23 cellular contexts compared by ENCODE assay signal in the genomic region with DNA sequence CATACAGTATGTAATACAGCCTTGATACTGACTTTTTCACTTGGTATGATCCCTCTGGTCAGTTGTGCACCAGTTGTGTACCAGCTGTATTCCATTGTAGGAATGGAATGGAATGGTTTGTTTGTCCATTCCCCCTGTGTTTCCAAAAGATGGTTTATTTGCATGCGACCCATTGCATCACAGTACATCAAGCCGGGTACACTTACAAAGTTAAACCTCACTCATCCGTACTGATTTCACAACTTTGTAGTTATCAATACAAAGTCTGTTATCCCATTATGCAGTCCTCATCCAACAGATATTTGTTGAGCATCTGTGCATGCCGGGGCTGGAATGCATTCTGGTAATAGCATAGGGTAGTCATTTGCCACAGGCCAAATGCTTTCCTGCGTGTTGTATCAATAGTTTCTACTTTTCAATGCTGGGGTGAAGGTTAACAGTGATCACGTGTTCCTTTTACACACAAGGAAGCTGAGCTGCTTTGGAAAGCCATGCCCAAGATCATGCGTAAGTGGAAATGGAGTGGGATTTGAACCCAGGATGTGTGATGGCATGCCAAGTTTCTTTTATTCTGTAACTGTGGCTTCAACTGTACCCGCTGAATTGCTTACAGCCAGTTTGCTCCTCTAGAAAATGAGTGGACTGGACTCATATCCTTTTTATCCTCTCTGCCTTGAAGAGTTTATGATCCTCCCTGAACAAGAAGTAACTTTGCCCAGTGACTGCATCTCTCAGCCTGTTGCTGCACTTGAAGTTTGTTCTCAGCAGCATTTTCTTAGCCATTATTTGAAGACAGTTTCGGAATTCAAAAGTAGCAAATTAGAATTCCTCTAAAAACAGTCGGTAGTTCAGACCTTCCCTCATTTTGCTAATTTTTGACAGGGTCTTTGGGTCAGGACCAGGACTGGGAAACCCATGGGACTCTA.
DNase-seq lines count a peak whose midpoint lies in the region; ATAC-seq and TF ChIP-seq lines count a peak whose summit lies in the region.
"Had no signal": no experiment of that assay in that cellular context is flagged by ENCODE, and none has a peak within 500 bp of the region (broad histone marks: within the 10 kb centered on the region; RNA-seq: fewer than 3 reads in every experiment).

No MANE protein-coding gene starts in this region.

- H3K27me3 ChIP-seq in foreskin keratinocyte: no peaks in the 10 kb centered on the region
- H3K27me3 ChIP-seq: gastroesophageal sphincter, upper lobe of left lung had no signal

- ATAC-seq in foreskin keratinocyte (no peak), HG03139 (IDR thresholded peaks at IDR 0.05; ENCODE audit: unreplicated experiment) (no peak)
- ATAC-seq in stimulated activated naive B cell treated with anti-CD40 and anti-IgM and Interleukin-4, amounts not matched to agents 10 μg/mL and 1 μg/mL and 100 μg/mL, for 72 hours (replicated peaks): no peak
- ATAC-seq: gastroesophageal sphincter; stimulated activated naive CD8-positive, alpha-beta T cell treated with anti-CD3 and anti-CD28 coated beads, Interleukin-15, amount 100 ng/mL, for 72 hours had no signal

- peaks cover 12% of the 10 kb centered on the region for H3K4me1 ChIP-seq in foreskin keratinocyte

- DNase-seq in AG09309 (ENCODE audit: low read depth): peak; percentile 40
- DNase-seq in foreskin keratinocyte: peak; percentile 28 to 71
- no peak for DNase-seq in neural crest cell (ENCODE audit: low read depth, low spot score)
- no peak for DNase-seq in NCI-H1694 (lab: John Stamatoyannopoulos, UW)
- no peak for DNase-seq in central memory CD4-positive, alpha-beta T cell
- DNase-seq in stimulated activated naive B cell treated with anti-CD40 and anti-IgM and Interleukin-4, amounts not matched to agents 10 μg/mL and 1 μg/mL and 100 μg/mL, for 72 hours: no peak
- DNase-seq: activated CD4-positive, alpha-beta T cell treated with anti-CD3 and anti-CD28 coated beads for 1 hour; activated naive CD8-positive, alpha-beta T cell treated with anti-CD3 and anti-CD28 coated beads for 36 hours; CD4-positive, CD25-positive, alpha-beta regulatory T cell; cortex of kidney; DMS79; KBM-7; NCI-H1930; NCI-H345; NK-92 treated with Interleukin-12 subunit alpha and Interleukin-12 subunit beta, amount 100 ng/mL, for 24 hours; stimulated activated naive CD8-positive, alpha-beta T cell treated with anti-CD3 and anti-CD28 coated beads, Interleukin-15, amount 100 ng/mL, for 72 hours; T1000; upper lobe of left lung had no signal

- peaks cover 78% of the 10 kb centered on the region for H3K4me1 Mint-ChIP-seq in neural crest cell
- H3K4me1 Mint-ChIP-seq in stimulated activated naive B cell treated with anti-CD40 and anti-IgM and Interleukin-4, amounts not matched to agents 10 μg/mL and 1 μg/mL and 100 μg/mL, for 72 hours: peaks cover 20 to 61% of the 10 kb centered on the region in 2 donors

- H3K36me3 Mint-ChIP-seq in neural crest cell (ENCODE audit: low read depth): peaks cover 5% of the 10 kb centered on the region
- H3K36me3 Mint-ChIP-seq in stimulated activated naive B cell treated with anti-CD40 and anti-IgM and Interleukin-4, amounts not matched to agents 10 μg/mL and 1 μg/mL and 100 μg/mL, for 72 hours: peaks cover 4 to 13% of the 10 kb centered on the region in 2 donors
- H3K36me3 Mint-ChIP-seq: CD4-positive, CD25-positive, alpha-beta regulatory T cell had no signal

- no peaks in the 10 kb centered on the region for H3K9me3 Mint-ChIP-seq in neural crest cell
- H3K9me3 Mint-ChIP-seq in stimulated activated naive B cell treated with anti-CD40 and anti-IgM and Interleukin-4, amounts not matched to agents 10 μg/mL and 1 μg/mL and 100 μg/mL, for 72 hours: no peaks in the 10 kb centered on the region
- H3K9me3 Mint-ChIP-seq: activated naive CD8-positive, alpha-beta T cell treated with anti-CD3 and anti-CD28 coated beads for 36 hours; activated T-helper 1 cell treated with anti-CD3 and anti-CD28 coated beads, Interleukin-12 subunit alpha, Interleukin-12 subunit beta, Interleukin-2, Interleukin-4 antibody, amounts not matched to agents 30 ng/mL and 10 ng/mL and 1 ng/mL, durations not matched to agents 14 hours and 24 hours and 36 hours; CD4-positive, CD25-positive, alpha-beta regulatory T cell; stimulated activated naive CD8-positive, alpha-beta T cell treated with anti-CD3 and anti-CD28 coated beads, Interleukin-15, amount 100 ng/mL, for 72 hours had no signal

- peak overlapping the region; percentile 56 for H3K4me3 Mint-ChIP-seq in neural crest cell
- no peak overlapping the region for H3K4me3 Mint-ChIP-seq in stimulated activated naive B cell treated with anti-CD40 and anti-IgM and Interleukin-4, amounts not matched to agents 10 μg/mL and 1 μg/mL and 100 μg/mL, for 72 hours
- H3K4me3 Mint-ChIP-seq: activated naive CD8-positive, alpha-beta T cell treated with anti-CD3 and anti-CD28 coated beads for 36 hours; activated T-helper 1 cell treated with anti-CD3 and anti-CD28 coated beads, Interleukin-12 subunit alpha, Interleukin-12 subunit beta, Interleukin-2, Interleukin-4 antibody, amounts not matched to agents 30 ng/mL and 10 ng/mL and 1 ng/mL, durations not matched to agents 14 hours and 24 hours and 36 hours; CD4-positive, CD25-positive, alpha-beta regulatory T cell; stimulated activated naive CD8-positive, alpha-beta T cell treated with anti-CD3 and anti-CD28 coated beads, Interleukin-15, amount 100 ng/mL, for 72 hours had no signal

- no peak overlapping the region for H3K4me3 ChIP-seq in AG09309 (ENCODE audit: control insufficient read depth, low read depth, low read length)
- H3K4me3 ChIP-seq: gastroesophageal sphincter, upper lobe of left lung had no signal

- H3K27ac ChIP-seq in KOPT-K1 (ENCODE audit: low read depth, low read length, poor library complexity, severe bottlenecking): peak overlapping the region; percentile 58
- no peak overlapping the region for H3K27ac ChIP-seq in foreskin keratinocyte
- H3K27ac ChIP-seq: gastroesophageal sphincter, HL-60, upper lobe of left lung had no signal

- no peaks in the 10 kb centered on the region for H3K27me3 Mint-ChIP-seq in neural crest cell (ENCODE audit: low read depth)
- no peaks in the 10 kb centered on the region for H3K27me3 Mint-ChIP-seq in stimulated activated naive B cell treated with anti-CD40 and anti-IgM and Interleukin-4, amounts not matched to agents 10 μg/mL and 1 μg/mL and 100 μg/mL, for 72 hours
- H3K27me3 Mint-ChIP-seq: activated naive CD8-positive, alpha-beta T cell treated with anti-CD3 and anti-CD28 coated beads for 36 hours; CD4-positive, CD25-positive, alpha-beta regulatory T cell; stimulated activated naive CD8-positive, alpha-beta T cell treated with anti-CD3 and anti-CD28 coated beads, Interleukin-15, amount 100 ng/mL, for 72 hours had no signal

- TF ChIP-seq CTCF in AG09309 (IDR thresholded peaks at IDR 0.05; ENCODE audit: control insufficient read depth, insufficient read depth, low read depth, low read length, missing control alignments) (no peak), foreskin keratinocyte (conservative IDR thresholded peaks at IDR 0.05) (no peak), neural crest cell (conservative IDR thresholded peaks at IDR 0.05) (no peak)

- peaks cover 77% of the 10 kb centered on the region for H3K36me3 ChIP-seq in KOPT-K1 (ENCODE audit: insufficient read depth, low read length)
- H3K36me3 ChIP-seq: gastroesophageal sphincter, upper lobe of left lung had no signal

- H3K27ac Mint-ChIP-seq in neural crest cell (ENCODE audit: unreplicated experiment): peak overlapping the region; percentile 22
- no peak overlapping the region for H3K27ac Mint-ChIP-seq in stimulated activated naive B cell treated with anti-CD40 and anti-IgM and Interleukin-4, amounts not matched to agents 10 μg/mL and 1 μg/mL and 100 μg/mL, for 72 hours
- H3K27ac Mint-ChIP-seq: activated naive CD8-positive, alpha-beta T cell treated with anti-CD3 and anti-CD28 coated beads for 36 hours; activated T-helper 1 cell treated with anti-CD3 and anti-CD28 coated beads, Interleukin-12 subunit alpha, Interleukin-12 subunit beta, Interleukin-2, Interleukin-4 antibody, amounts not matched to agents 30 ng/mL and 10 ng/mL and 1 ng/mL, durations not matched to agents 14 hours and 24 hours and 36 hours had no signal

- H3K9me3 ChIP-seq in KOPT-K1 (ENCODE audit: insufficient read depth, low read length, poor library complexity, severe bottlenecking): no peaks in the 10 kb centered on the region
- H3K9me3 ChIP-seq: gastroesophageal sphincter, upper lobe of left lung had no signal

Comparison
In these comparisons a context has a peak if more than half of its experiments do, and no peak if none do; other contexts are left out.
1. DNase-seq: peak in AG09309 (single experiment) and foreskin keratinocyte (2 of 2); none in neural crest cell (single experiment), NCI-H1694 (single experiment), central memory CD4-positive, alpha-beta T cell (single experiment) and stimulated activated naive B cell treated with anti-CD40 and anti-IgM and Interleukin-4, amounts not matched to agents 10 μg/mL and 1 μg/mL and 100 μg/mL, for 72 hours (single experiment).